Comparison of ENCODE assay signal across 8 cellular contexts in the genomic region with DNA sequence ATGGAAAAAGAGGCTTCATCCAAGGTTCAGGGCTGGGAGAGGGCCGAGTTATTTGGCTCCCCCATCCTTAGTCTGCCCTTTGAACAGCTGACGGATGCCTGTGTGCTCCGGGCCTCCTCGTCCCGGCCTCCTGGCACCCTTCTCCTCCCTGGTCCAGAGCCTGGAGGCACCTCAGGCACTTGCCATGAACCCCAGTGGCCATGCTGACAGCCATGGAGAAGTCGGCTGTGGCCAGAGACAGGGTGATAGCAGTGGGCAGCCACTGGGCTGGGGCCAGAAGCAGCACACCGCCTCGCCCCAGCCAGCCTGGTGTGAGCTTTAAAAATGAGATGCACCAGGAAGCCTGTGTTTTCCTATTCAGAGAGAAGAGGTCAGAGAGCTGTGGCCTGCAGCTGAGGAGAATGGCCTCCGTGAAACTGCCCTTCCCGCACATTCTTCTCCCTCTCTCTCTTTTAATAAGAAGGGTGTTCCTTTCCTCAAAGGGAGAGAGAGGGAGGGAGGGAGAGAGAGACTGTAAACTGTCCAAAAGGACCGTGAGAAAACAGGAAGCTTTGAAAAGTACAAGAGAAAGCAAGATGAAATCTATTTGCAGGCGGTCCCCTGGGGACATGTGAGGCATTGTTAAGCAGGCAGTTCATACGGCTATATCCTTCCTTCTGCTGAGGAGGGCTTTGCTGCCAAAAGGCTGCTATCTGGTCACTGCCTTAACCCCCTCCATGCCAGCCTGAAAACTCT. TPM values are rescaled to one million over a fixed set of nuclear protein-coding genes. Genes with fewer than 3 reads are reported as not detected.
A peak's percentile ranks its signal among the peaks of the same experiment; 100 is the strongest.
DNase-seq lines count a peak whose midpoint lies in the region; ATAC-seq lines count a peak whose summit lies in the region.

No MANE protein-coding gene starts in this region.

- H3K4me3 Mint-ChIP-seq in dendritic cell treated with granulocyte-macrophage colony-stimulating factor and Interleukin-4, amounts not matched to agents 40 ng/mL and 50 ng/mL, for 4 days: no peak overlapping the region
- H3K4me3 Mint-ChIP-seq in activated T-helper 2 cell treated with anti-CD3 and anti-CD28 coated beads, Interferon-gamma antibody, Interleukin-2, Interleukin-4, amounts not matched to agents 10 μg/mL and 5 μg/mL and 100 μg/mL, durations not matched to agents 14 hours and 24 hours and 36 hours (ENCODE audit: low read depth): no peak overlapping the region
- no peak overlapping the region for H3K4me3 Mint-ChIP-seq in activated naive CD4-positive, alpha-beta T cell treated with anti-CD3 and anti-CD28 coated beads for 36 hours
- no peak overlapping the region for H3K4me3 Mint-ChIP-seq in T-helper 17 cell

- H3K4me1 Mint-ChIP-seq in dendritic cell treated with granulocyte-macrophage colony-stimulating factor and Interleukin-4, amounts not matched to agents 40 ng/mL and 50 ng/mL, for 4 days (ENCODE audit: low read depth): peaks cover 49% of the 10 kb centered on the region
- H3K4me1 Mint-ChIP-seq in activated T-helper 2 cell treated with anti-CD3 and anti-CD28 coated beads, Interferon-gamma antibody, Interleukin-2, Interleukin-4, amounts not matched to agents 10 μg/mL and 5 μg/mL and 100 μg/mL, durations not matched to agents 14 hours and 24 hours and 36 hours (ENCODE audit: low read depth): no peaks in the 10 kb centered on the region
- H3K4me1 Mint-ChIP-seq in activated naive CD4-positive, alpha-beta T cell treated with anti-CD3 and anti-CD28 coated beads for 36 hours (ENCODE audit: low read depth): no peaks in the 10 kb centered on the region
- H3K4me1 Mint-ChIP-seq in T-helper 17 cell: no peaks in the 10 kb centered on the region

- WGBS in mesodermal cell (ENCODE audit: insufficient coverage in 2 of 2), 2 experiments: 70 to 73% methylated on average over 11 of the region's 13 CpGs

- no peak overlapping the region for H3K4me3 ChIP-seq in mesodermal cell (ENCODE audit: extremely low read depth, insufficient read depth, low read length, poor library complexity, severe bottlenecking)

- H3K4me1 ChIP-seq in mesodermal cell (ENCODE audit: control insufficient read depth, insufficient read depth, low read length, poor library complexity, severe bottlenecking): peaks cover 22% of the 10 kb centered on the region

- H3K9me3 Mint-ChIP-seq in dendritic cell treated with granulocyte-macrophage colony-stimulating factor and Interleukin-4, amounts not matched to agents 40 ng/mL and 50 ng/mL, for 4 days: no peaks in the 10 kb centered on the region
- H3K9me3 Mint-ChIP-seq in activated T-helper 2 cell treated with anti-CD3 and anti-CD28 coated beads, Interferon-gamma antibody, Interleukin-2, Interleukin-4, amounts not matched to agents 10 μg/mL and 5 μg/mL and 100 μg/mL, durations not matched to agents 14 hours and 24 hours and 36 hours: no peaks in the 10 kb centered on the region
- no peaks in the 10 kb centered on the region for H3K9me3 Mint-ChIP-seq in activated naive CD4-positive, alpha-beta T cell treated with anti-CD3 and anti-CD28 coated beads for 36 hours

- DNase-seq in COLO829 (ENCODE audit: low spot score) (peak; percentile 55), M059J (ENCODE audit: low read depth) (peak; percentile 96), T-helper 17 cell (no peak)
- no peak for DNase-seq in activated T-helper 2 cell treated with anti-CD3 and anti-CD28 coated beads, Interferon-gamma antibody, Interleukin-2, Interleukin-4, amounts not matched to agents 10 μg/mL and 5 μg/mL and 100 μg/mL, durations not matched to agents 14 hours and 24 hours and 36 hours (ENCODE audit: low spot score)
- no peak for DNase-seq in activated naive CD4-positive, alpha-beta T cell treated with anti-CD3 and anti-CD28 coated beads for 36 hours

- ATAC-seq in GM21526 (IDR thresholded peaks at IDR 0.05; ENCODE audit: low FRiP score, unreplicated experiment): peak; percentile 70
- ATAC-seq in T-helper 17 cell: no peak

- no peaks in the 10 kb centered on the region for H3K27me3 Mint-ChIP-seq in dendritic cell treated with granulocyte-macrophage colony-stimulating factor and Interleukin-4, amounts not matched to agents 40 ng/mL and 50 ng/mL, for 4 days
- H3K27me3 Mint-ChIP-seq in activated T-helper 2 cell treated with anti-CD3 and anti-CD28 coated beads, Interferon-gamma antibody, Interleukin-2, Interleukin-4, amounts not matched to agents 10 μg/mL and 5 μg/mL and 100 μg/mL, durations not matched to agents 14 hours and 24 hours and 36 hours (ENCODE audit: low read depth): peaks cover 5% of the 10 kb centered on the region
- H3K27me3 Mint-ChIP-seq in activated naive CD4-positive, alpha-beta T cell treated with anti-CD3 and anti-CD28 coated beads for 36 hours (ENCODE audit: low read depth): no peaks in the 10 kb centered on the region
- H3K27me3 Mint-ChIP-seq in T-helper 17 cell: peaks cover 17% of the 10 kb centered on the region

- no peaks in the 10 kb centered on the region for H3K36me3 ChIP-seq in mesodermal cell (ENCODE audit: control insufficient read depth, insufficient read depth, low read length)

- H3K27ac ChIP-seq in mesodermal cell (ENCODE audit: low read depth, low read length, severe bottlenecking): peak overlapping the region; percentile 94

- intact Hi-C loops in dendritic cell treated with granulocyte-macrophage colony-stimulating factor and Interleukin-4, amounts not matched to agents 40 ng/mL and 50 ng/mL, for 4 days (cut with micrococcal nuclease): no loop called here
- intact Hi-C loops in activated T-helper 2 cell treated with anti-CD3 and anti-CD28 coated beads, Interferon-gamma antibody, Interleukin-2, Interleukin-4, amounts not matched to agents 10 μg/mL and 5 μg/mL and 100 μg/mL, durations not matched to agents 14 hours and 24 hours and 36 hours (cut with micrococcal nuclease): no loop called here
- intact Hi-C loops in activated naive CD4-positive, alpha-beta T cell treated with anti-CD3 and anti-CD28 coated beads for 36 hours (cut with micrococcal nuclease): no loop called here

- peak overlapping the region; percentile 85 for H3K27ac Mint-ChIP-seq in dendritic cell treated with granulocyte-macrophage colony-stimulating factor and Interleukin-4, amounts not matched to agents 40 ng/mL and 50 ng/mL, for 4 days
- H3K27ac Mint-ChIP-seq in activated T-helper 2 cell treated with anti-CD3 and anti-CD28 coated beads, Interferon-gamma antibody, Interleukin-2, Interleukin-4, amounts not matched to agents 10 μg/mL and 5 μg/mL and 100 μg/mL, durations not matched to agents 14 hours and 24 hours and 36 hours: no peak overlapping the region
- no peak overlapping the region for H3K27ac Mint-ChIP-seq in activated naive CD4-positive, alpha-beta T cell treated with anti-CD3 and anti-CD28 coated beads for 36 hours
- no peak overlapping the region for H3K27ac Mint-ChIP-seq in T-helper 17 cell

- CTCF ChIA-PET in activated naive CD4-positive, alpha-beta T cell treated with anti-CD3 and anti-CD28 coated beads for 36 hours (lab: Charles Lee): interaction anchor here (0.5 kb wide), 1 partner anchor 357 kb away, joined by 3 read pairs; no protein-coding TSS in a partner anchor

- no peaks in the 10 kb centered on the region for H3K9me3 ChIP-seq in mesodermal cell (ENCODE audit: control insufficient read depth, low read length)
- H3K9me3 ChIP-seq in T-helper 17 cell (ENCODE audit: control insufficient read depth, low read length, poor library complexity, severe bottlenecking): no peaks in the 10 kb centered on the region

- H3K36me3 Mint-ChIP-seq in dendritic cell treated with granulocyte-macrophage colony-stimulating factor and Interleukin-4, amounts not matched to agents 40 ng/mL and 50 ng/mL, for 4 days (ENCODE audit: low read depth): peaks cover 100% of the 10 kb centered on the region
- H3K36me3 Mint-ChIP-seq in activated T-helper 2 cell treated with anti-CD3 and anti-CD28 coated beads, Interferon-gamma antibody, Interleukin-2, Interleukin-4, amounts not matched to agents 10 μg/mL and 5 μg/mL and 100 μg/mL, durations not matched to agents 14 hours and 24 hours and 36 hours (ENCODE audit: low read depth): no peaks in the 10 kb centered on the region
- no peaks in the 10 kb centered on the region for H3K36me3 Mint-ChIP-seq in activated naive CD4-positive, alpha-beta T cell treated with anti-CD3 and anti-CD28 coated beads for 36 hours (ENCODE audit: low read depth)
- no peaks in the 10 kb centered on the region for H3K36me3 Mint-ChIP-seq in T-helper 17 cell (ENCODE audit: low read depth)

RNA-seq across cellular contexts. Expression of gene ZNF366, which starts 55.3 kb away (rescaled TPM):
- total RNA-seq in M059J (2014; rRNA removed; shearing (Covaris generic)): 0.96 and 1.4 TPM in 2 replicates
- polyA plus RNA-seq in mesodermal cell (2013, experiment 1 of 2): 1.1 TPM
- 0.81 TPM for polyA plus RNA-seq in mesodermal cell (2013, experiment 2 of 2)
- not detected in 2 replicates for total RNA-seq in activated T-helper 2 cell treated with anti-CD3 and anti-CD28 coated beads, Interferon-gamma antibody, Interleukin-2, Interleukin-4, amounts not matched to agents 10 μg/mL and 5 μg/mL and 100 μg/mL, durations not matched to agents 14 hours and 24 hours and 36 hours
- total RNA-seq in activated naive CD4-positive, alpha-beta T cell treated with anti-CD3 and anti-CD28 coated beads for 36 hours: not detected
- total RNA-seq in T-helper 17 cell: under 1 TPM in 1 of 2 donors, not detected in 1; 0.39 TPM

Comparison
In these comparisons a context has a peak if more than half of its experiments do, and no peak if none do; other contexts are left out.
1. DNase-seq: peak in COLO829 (single experiment) and M059J (single experiment); none in activated T-helper 2 cell treated with anti-CD3 and anti-CD28 coated beads, Interferon-gamma antibody, Interleukin-2, Interleukin-4, amounts not matched to agents 10 μg/mL and 5 μg/mL and 100 μg/mL, durations not matched to agents 14 hours and 24 hours and 36 hours (single experiment), activated naive CD4-positive, alpha-beta T cell treated with anti-CD3 and anti-CD28 coated beads for 36 hours (single experiment) and T-helper 17 cell (0 of 3).